ENCODE assay signal across 16 cellular contexts in genomic region chr19:30254789-30255188, GRCh38.
DNase-seq lines count a peak whose midpoint lies in the region; TF ChIP-seq lines count a peak whose summit lies in the region.
"Had no signal": no experiment of that assay in that cellular context is flagged by ENCODE, and none has a peak within 500 bp of the region (broad histone marks: within the 10 kb centered on the region; RNA-seq: fewer than 3 reads in every experiment).

No MANE protein-coding gene starts in this region.

- H3K4me3 ChIP-seq in GM23248: no peak overlapping the region
- H3K4me3 ChIP-seq in esophagus squamous epithelium: peak overlapping the region in 1 of 4 donors; percentile 32
- no peak overlapping the region for H3K4me3 ChIP-seq in urinary bladder (ENCODE audit: low read depth, low read length)
- H3K4me3 ChIP-seq: BLaER1, GM23338 had no signal

- H3K9me2 ChIP-seq in GM23248 (ENCODE audit: insufficient read depth): no peaks in the 10 kb centered on the region

- H3K36me3 ChIP-seq in GM23248 (ENCODE audit: low read depth) (no peaks in the 10 kb centered on the region), esophagus squamous epithelium (no peaks in the 10 kb centered on the region), urinary bladder (ENCODE audit: insufficient read depth) (no peaks in the 10 kb centered on the region)
- H3K36me3 ChIP-seq: BLaER1 had no signal

- 0 out of 2 replicates have a peak, but pooled peaks cover 7% of the 10 kb centered on the region for H3F3A ChIP-seq in GM23248 (ENCODE audit: insufficient read depth)

- no peak for DNase-seq in GM23248
- no peak for DNase-seq in esophagus squamous epithelium (lab: John Stamatoyannopoulos, UW)
- no peak for DNase-seq in COLO829 (ENCODE audit: low spot score)
- no peak for DNase-seq in mucosa of gallbladder (ENCODE audit: low spot score)
- DNase-seq in activated CD8-positive, alpha-beta memory T cell treated with anti-CD3 and anti-CD28 coated beads for 24 hours: no peak
- DNase-seq: Calu3; CD4-positive, alpha-beta memory T cell; DMS 273 treated with DMSO at 0.1 percent for 48 hours; DMS53; DND-41; EL; H9 had no signal

- H3K4me1 ChIP-seq in GM23248 (ENCODE audit: insufficient read depth) (peaks cover 21% of the 10 kb centered on the region), esophagus squamous epithelium (peaks cover 0 to 10% (median 0%) of the 10 kb centered on the region in 3 donors), urinary bladder (ENCODE audit: insufficient read depth) (no peaks in the 10 kb centered on the region)
- H3K4me1 ChIP-seq: BLaER1 had no signal

- no peaks in the 10 kb centered on the region for H3K27me3 ChIP-seq in GM23248 (replicated peaks; ENCODE audit: insufficient read depth)
- peaks cover 0 to 54% (median 0%) of the 10 kb centered on the region in 4 donors for H3K27me3 ChIP-seq in esophagus squamous epithelium

- H3K27ac ChIP-seq in GM23248 (no peak overlapping the region), esophagus squamous epithelium (peak overlapping the region in 3 of 4 donors; percentile 51 to 76 (median 65)), urinary bladder (ENCODE audit: low read depth) (peak overlapping the region; percentile 29)
- H3K27ac ChIP-seq: BLaER1, KMS-11 had no signal

- no peaks in the 10 kb centered on the region for H4K20me1 ChIP-seq in GM23248 (ENCODE audit: insufficient read depth)
- H4K20me1 ChIP-seq: BLaER1 had no signal

- TF ChIP-seq CTCF in esophagus squamous epithelium (IDR thresholded peaks at IDR 0.05): no peak

- H3K9me3 ChIP-seq in GM23248 (ENCODE audit: low read depth) (no peaks in the 10 kb centered on the region), esophagus squamous epithelium (no peaks in the 10 kb centered on the region)
- H3K9me3 ChIP-seq: BLaER1 had no signal

- H3K4me2 ChIP-seq in GM23248 (ENCODE audit: unreplicated experiment): peak overlapping the region; percentile 52
- H3K4me2 ChIP-seq: BLaER1, KMS-11 had no signal

- no peak overlapping the region for H3K9ac ChIP-seq in GM23248
- H3K9ac ChIP-seq: BLaER1, KMS-11 had no signal

- H3K79me2 ChIP-seq in GM23248 (ENCODE audit: insufficient read depth): no peaks in the 10 kb centered on the region

- no peak overlapping the region for H2AFZ ChIP-seq in GM23248
- H2AFZ ChIP-seq: GM23338 had no signal

- TF ChIP-seq POLR2A in esophagus squamous epithelium (IDR thresholded peaks at IDR 0.05): no peak

- 89 to 92% methylated on average over 5 of the region's 5 CpGs for WGBS in GM23248 (ENCODE audit: low coverage in 1 of 2, low lambda C conversion rate in 2 of 2, missing lambda C conversion rate in 2 of 2), 2 experiments
- WGBS in esophagus squamous epithelium, 2 donors: 53 to 68% methylated on average over 5 of the region's 5 CpGs
- WGBS in urinary bladder: 67% methylated on average over 5 of the region's 5 CpGs

- in situ Hi-C loops in GM23248 (cut with MboI): no loop called here

- intact Hi-C loops in esophagus squamous epithelium (cut with DNase I): no loop called here
